ENCODE assay signal across 8 cellular contexts in the genomic region with DNA sequence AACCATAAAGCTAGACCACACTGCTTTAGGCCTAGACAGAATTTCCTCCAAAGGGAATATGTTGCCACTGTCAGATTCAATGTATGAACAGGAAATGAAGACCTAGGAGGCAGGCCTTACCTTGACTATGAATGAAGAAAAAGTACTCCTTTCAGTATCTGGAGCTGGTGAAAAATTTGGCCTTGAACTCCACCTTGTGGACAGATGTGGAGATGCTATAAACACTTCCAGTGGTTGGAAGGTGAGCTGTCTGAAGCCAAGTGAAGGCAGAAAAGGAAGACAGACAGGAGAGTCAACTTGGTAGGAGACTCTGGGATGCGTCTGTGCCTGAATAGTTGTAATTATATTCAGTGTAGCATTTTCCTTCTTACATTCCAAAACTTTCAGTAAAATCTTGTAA. TPM values are rescaled to one million over a fixed set of nuclear protein-coding genes. Genes with fewer than 3 reads are reported as not detected.
DNase-seq lines count a peak whose midpoint lies in the region; ATAC-seq lines count a peak whose summit lies in the region.

No MANE protein-coding gene starts in this region.

- WGBS in neuronal stem cell (ENCODE audit: extremely low coverage in 2 of 2, insufficient read length in 2 of 2, insufficient replicate concordance in 1 of 2), 2 donors, result no CpG with 5 or more reads among the region's 1 CpG

- no peaks in the 10 kb centered on the region for H3K27me3 ChIP-seq in neuronal stem cell (ENCODE audit: control insufficient read depth in 3 of 3, insufficient read depth in 3 of 3, low read depth in 1 of 3, low read length in 3 of 3)

- DNase-seq in DMS79 (lab: John Stamatoyannopoulos, UW) (peak; percentile 5), GM19240 (ENCODE audit: insufficient read length, low spot score) (peak; percentile 41), NCI-H446 (lab: John Stamatoyannopoulos, UW) (peak; percentile 2 to 12), activated T-cell treated with anti-CD3 and anti-CD28 coated beads for 4 hours (peak; percentile 24), germinal center (ENCODE audit: low spot score) (peak; percentile 22), renal cortical epithelial cell (ENCODE audit: low read depth) (peak; percentile 47), neuronal stem cell (ENCODE audit: low spot score) (no peak)

- H2AK5ac ChIP-seq in neuronal stem cell (ENCODE audit: low read depth, low read length), result no peak overlapping the region

- H2BK15ac ChIP-seq in neuronal stem cell (ENCODE audit: low read length), result no peak overlapping the region

- no peak overlapping the region for H3K18ac ChIP-seq in neuronal stem cell (ENCODE audit: low read length)

- H3K36me3 ChIP-seq in neuronal stem cell (replicated peaks in 1 of 2; ENCODE audit: control insufficient read depth in 2 of 2, insufficient read depth in 2 of 2, low read length in 2 of 2), result peaks cover 6 to 55% of the 10 kb centered on the region in 2 donors

- peak; percentile 97 for ATAC-seq in HG03139 (IDR thresholded peaks at IDR 0.05; ENCODE audit: unreplicated experiment)

- H3K23ac ChIP-seq in neuronal stem cell (ENCODE audit: low read depth, low read length, poor library complexity), result no peak overlapping the region

- no peak overlapping the region for H2BK12ac ChIP-seq in neuronal stem cell (ENCODE audit: low read length)

- H3K4me2 ChIP-seq in neuronal stem cell (ENCODE audit: insufficient read depth, low read length, poor library complexity, severe bottlenecking), result no peak overlapping the region

- no peaks in the 10 kb centered on the region for H3K4me1 ChIP-seq in neuronal stem cell (ENCODE audit: control insufficient read depth in 2 of 2, insufficient read depth in 1 of 2, low read depth in 1 of 2, low read length in 2 of 2)

- H3K9ac ChIP-seq in neuronal stem cell (ENCODE audit: low read depth, low read length, poor library complexity), result no peak overlapping the region

- H3K27ac ChIP-seq in neuronal stem cell (replicated peaks; ENCODE audit: low read length), result no peak overlapping the region

- no peak overlapping the region for H3K4ac ChIP-seq in neuronal stem cell (ENCODE audit: low read length)

- H3K9me3 ChIP-seq in neuronal stem cell (replicated peaks in 1 of 2; ENCODE audit: control insufficient read depth in 2 of 2, insufficient read depth in 1 of 2, low read depth in 1 of 2, low read length in 2 of 2), result no peaks in the 10 kb centered on the region

- H2AFZ ChIP-seq in neuronal stem cell (ENCODE audit: low read length), result no peak overlapping the region

- no peak overlapping the region for H4K91ac ChIP-seq in neuronal stem cell (ENCODE audit: low read depth, low read length, poor library complexity)

- no peaks in the 10 kb centered on the region for H3K79me1 ChIP-seq in neuronal stem cell (ENCODE audit: low read depth, low read length)

- H2BK120ac ChIP-seq in neuronal stem cell (ENCODE audit: low read depth, low read length), result no peak overlapping the region

- no peak overlapping the region for H2BK5ac ChIP-seq in neuronal stem cell (ENCODE audit: low read length)

- no peak overlapping the region for H3K4me3 ChIP-seq in neuronal stem cell (ENCODE audit: low read length in 2 of 2)

- H4K8ac ChIP-seq in neuronal stem cell (ENCODE audit: low read depth, low read length), result no peak overlapping the region

- H3K14ac ChIP-seq in neuronal stem cell (ENCODE audit: low read length), result no peak overlapping the region

RNA-seq across cellular contexts. Expression of a gene that starts 17.2 kb away (rescaled TPM):
- total RNA-seq in renal cortical epithelial cell, result 5.4 and 11.6 TPM in 2 replicates
- polyA plus RNA-seq in neuronal stem cell (2013, experiment 1 of 2), result 9.1 TPM
- 8.9 TPM for polyA plus RNA-seq in neuronal stem cell (2013, experiment 2 of 2)
